In the genomic region with DNA sequence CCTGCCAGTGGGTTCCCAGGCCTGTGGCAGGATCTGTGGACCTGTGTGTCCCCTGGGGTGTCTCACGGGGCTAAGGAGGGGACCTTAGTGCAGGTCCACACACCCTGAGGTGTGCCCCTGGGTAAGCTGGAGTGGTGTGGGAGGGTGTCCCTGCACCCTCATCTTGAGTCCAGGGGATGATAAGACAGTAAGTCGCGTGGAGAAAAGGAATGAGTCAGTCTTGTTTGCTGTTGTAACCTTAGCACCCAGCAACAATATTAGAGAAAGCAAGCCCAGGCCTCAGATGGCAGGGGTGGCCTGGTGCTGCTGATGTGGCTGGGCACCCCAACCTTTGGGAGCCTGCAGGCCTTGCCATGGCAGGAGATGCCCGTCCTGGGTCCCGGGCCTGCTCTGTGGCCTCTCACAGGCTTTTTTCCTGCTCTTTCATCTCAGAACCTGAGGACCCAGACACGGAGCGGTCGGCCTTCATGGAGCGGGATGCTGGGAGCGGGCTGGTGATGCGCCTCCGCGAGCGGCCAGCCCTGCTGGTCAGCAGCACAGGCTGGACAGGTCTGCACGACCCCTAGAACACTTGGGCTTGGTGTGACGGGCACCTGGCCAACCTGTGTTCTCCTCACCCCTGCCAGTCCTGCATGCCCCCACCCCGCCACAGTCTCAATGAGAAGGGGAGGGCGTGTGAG, we compare ENCODE assay signal across 8 cellular contexts. TPM values are rescaled to one million over a fixed set of nuclear protein-coding genes. Genes with fewer than 3 reads are reported as not detected.
DNase-seq lines count a peak whose midpoint lies in the region; ATAC-seq, FAIRE-seq and TF ChIP-seq lines count a peak whose summit lies in the region.
"Not testable (repeated sequence)": the region's sequence is repeated elsewhere in the genome, so short reads cannot be mapped to it uniquely, and the experiment has no call there.

No MANE protein-coding gene starts in this region.

- TF ChIP-seq CTCF in GM23338 (conservative IDR thresholded peaks at IDR 0.05; ENCODE audit: low read depth in 2 of 2); HFFc6 (IDR thresholded peaks at IDR 0.05); K562 (IDR thresholded peaks at IDR 0.05 in 2 of 3, conservative IDR thresholded peaks at IDR 0.05 in 1 of 3; ENCODE audit: insufficient read depth in 2 of 3, low read depth in 1 of 3, low read length in 3 of 3); endodermal cell (conservative IDR thresholded peaks at IDR 0.05); spleen (IDR thresholded peaks at IDR 0.05 in 8 of 11, conservative IDR thresholded peaks at IDR 0.05 in 3 of 11): not testable (repeated sequence)

- H3K27ac ChIP-seq in GM23338 (ENCODE audit: low read depth); K562 (ENCODE audit: extremely low read depth, low read depth, low read length); endodermal cell (ENCODE audit: low read depth, low read length); spleen: not testable (repeated sequence)

- H3K27me3 ChIP-seq in GM23338 (ENCODE audit: insufficient read depth); K562 (ENCODE audit: control insufficient read depth in 2 of 2, insufficient read depth in 2 of 2, low read length in 2 of 2); endodermal cell (ENCODE audit: control insufficient read depth, insufficient read depth, low read length, poor library complexity, severe bottlenecking); spleen (replicated peaks in 1 of 7): not testable (repeated sequence)

- H4K20me1 ChIP-seq in GM23338 (replicated peaks; ENCODE audit: insufficient read depth); K562 (replicated peaks; ENCODE audit: control insufficient read depth, insufficient read depth, low read length): not testable (repeated sequence)

- not testable (repeated sequence) for H3K9me1 ChIP-seq in K562 (ENCODE audit: control insufficient read depth, insufficient read depth, low read length)

- H3K9me3 ChIP-seq in K562 (replicated peaks; ENCODE audit: control insufficient read depth, insufficient read depth, low read depth, low read length); endodermal cell (ENCODE audit: control insufficient read depth, low read length); spleen: not testable (repeated sequence)

- TF ChIP-seq EP300 in K562 (IDR thresholded peaks at IDR 0.05; ENCODE audit: low read length) = not testable (repeated sequence)

- 89% methylated on average over 14 of the region's 18 CpGs for WGBS in K562 (ENCODE audit: insufficient coverage, low coverage, missing lambda C conversion rate)
- WGBS in endodermal cell (ENCODE audit: insufficient coverage in 1 of 2, insufficient read length in 1 of 2), 2 experiments = 92 to 100% methylated on average over 5 to 16 of the region's 18 CpGs
- 94 to 96% (median 94%) methylated on average over 17 to 18 of the region's 18 CpGs for WGBS in spleen, 5 donors

- H3K36me3 Mint-ChIP-seq in GM23338 (ENCODE audit: low read depth) (peaks cover 95% of the 10 kb centered on the region), HFFc6 (ENCODE audit: low read depth) (peaks cover 12% of the 10 kb centered on the region), endodermal cell (ENCODE audit: low read depth) (peaks cover 32% of the 10 kb centered on the region)

- not testable (repeated sequence) for H3K9ac ChIP-seq in K562 (ENCODE audit: insufficient read depth in 1 of 2, low read depth in 2 of 2, low read length in 2 of 2); endodermal cell (ENCODE audit: extremely low read depth, low read length, poor library complexity, severe bottlenecking)

- H3K9me3 Mint-ChIP-seq in GM23338 = not testable (repeated sequence)
- H3K9me3 Mint-ChIP-seq in HFFc6 (peaks cover 12% of the 10 kb centered on the region), endodermal cell (peaks cover 16% of the 10 kb centered on the region)

- ATAC-seq in GM23338, K562: not testable (repeated sequence)

- not testable (repeated sequence) for H3K36me3 ChIP-seq in GM23338 (ENCODE audit: insufficient read depth); K562 (ENCODE audit: control insufficient read depth, insufficient read depth, low read length); endodermal cell (ENCODE audit: control insufficient read depth, insufficient read depth, low read length); spleen

- not testable (repeated sequence) for H3K4me1 ChIP-seq in GM23338 (ENCODE audit: insufficient read depth); endodermal cell (ENCODE audit: control insufficient read depth, insufficient read depth, low read length); spleen
- H3K4me1 ChIP-seq in K562 (replicated peaks in 1 of 2; ENCODE audit: control insufficient read depth in 2 of 2, insufficient read depth in 2 of 2, low read length in 2 of 2) = peaks cover 8 to 20% of the 10 kb centered on the region in 2 experiments; a peak in 4 of 5 replicates

- not testable (repeated sequence) for TF ChIP-seq RAD21 in K562 (CRISPR knock-in tag; conservative IDR thresholded peaks at IDR 0.05 in 1 of 2, IDR thresholded peaks at IDR 0.05 in 1 of 2)

- H3K9me2 ChIP-seq in GM23338 (ENCODE audit: insufficient read depth) = not testable (repeated sequence)

- H3K27ac Mint-ChIP-seq in GM23338 (peak overlapping the region; percentile 84; the same call in 1 of the 2 replicates), HFFc6 (peak overlapping the region; percentile 81)
- H3K27ac Mint-ChIP-seq in endodermal cell = not testable (repeated sequence)

- not testable (repeated sequence) for DNase-seq in GM23338 (ENCODE audit: low spot score); HFFc6
- DNase-seq in amniotic epithelial cell (ENCODE audit: low read depth) = peak; percentile 37
- peak in 1 of 4 experiments; percentile 23 for DNase-seq in K562 (ENCODE audit: extremely low read depth in 1 of 4, low spot score in 3 of 4)
- peak; percentile 42 for DNase-seq in endodermal cell
- DNase-seq in erythroblast (lab: John Stamatoyannopoulos, UW) = peak; percentile 22 to 38
- peak; percentile 24 for DNase-seq in iris pigment epithelial cell (ENCODE audit: low read depth)
- DNase-seq in spleen = peak; percentile 57

- POLR2A ChIA-PET in K562 (lab: Yijun Ruan, JAX) = interaction anchor here (0.7 kb wide), 1 partner anchor 354 kb away, joined by 3 read pairs; no protein-coding TSS in a partner anchor

- not testable (repeated sequence) for H3K79me2 ChIP-seq in GM23338 (replicated peaks; ENCODE audit: insufficient read depth)
- H3K79me2 ChIP-seq in K562 (ENCODE audit: control insufficient read depth, insufficient read depth, low read length) = peaks cover 14% of the 10 kb centered on the region; the same call in 2 of the 3 replicates

- intact Hi-C loops in K562 (cut with micrococcal nuclease) = loop anchor here (10.0 kb wide), 1 partner anchor 508 kb away; no protein-coding TSS in a partner anchor
- intact Hi-C loops in spleen (cut with DNase I; ENCODE audit: low total_unique reads) = not testable (repeated sequence)

- TF ChIP-seq POLR2A in K562 (conservative IDR thresholded peaks at IDR 0.05); erythroblast (IDR thresholded peaks at IDR 0.05; ENCODE audit: low read length); spleen (IDR thresholded peaks at IDR 0.05): not testable (repeated sequence)

- H3F3A ChIP-seq in GM23338 (replicated peaks; ENCODE audit: low read depth) = not testable (repeated sequence)

- not testable (repeated sequence) for FAIRE-seq in K562 (lab: Jason Lieb, UNC)

- in situ Hi-C loops in K562 (cut with MboI) = not testable (repeated sequence)

- H3K4me1 Mint-ChIP-seq in GM23338; HFFc6 (ENCODE audit: low read depth): not testable (repeated sequence)
- H3K4me1 Mint-ChIP-seq in endodermal cell = peaks cover 11% of the 10 kb centered on the region

- not testable (repeated sequence) for H3K4me2 ChIP-seq in GM23338; K562 (ENCODE audit: insufficient read depth, low read length)

- CTCF ChIA-PET in K562 (lab: Yijun Ruan, JAX; ENCODE audit: low intra/inter-chr PET ratio) = not testable (repeated sequence)

- H2AFZ ChIP-seq in GM23338; K562 (ENCODE audit: low read depth, low read length): not testable (repeated sequence)

- not testable (repeated sequence) for H3K4me3 ChIP-seq in GM23338; K562; endodermal cell (ENCODE audit: low read length); spleen

- BruUV-seq in K562 (replicated peaks; lab: Mats Ljungman, UMichigan) = not testable (repeated sequence)

- not testable (repeated sequence) for H3K4me3 Mint-ChIP-seq in GM23338, HFFc6, endodermal cell

- H3K27me3 Mint-ChIP-seq in GM23338 (ENCODE audit: insufficient read depth, low read depth, poor library complexity); HFFc6 (ENCODE audit: insufficient read depth); endodermal cell (ENCODE audit: insufficient read depth): not testable (repeated sequence)

RNA-seq across cellular contexts. Expression of a gene that starts 23.4 kb away (rescaled TPM):
- 95.3 and 101 TPM in 2 replicates for total RNA-seq in GM23338 (2014; rRNA removed; shearing (Covaris generic))
- polyA plus RNA-seq in GM23338 (2016; fragmentation: Nextera tagmentation; extraction: Ambion mirVana) (81.6 and 116 TPM in 2 replicates), K562 (2011; rRNA removed) (59.7 and 62.3 TPM in 2 replicates), K562 (2014; fragmentation: Illumina TruSeq; extraction: Trizol) (50.6 and 60.4 TPM in 2 replicates), K562 (2014; fragmentation: Nextera tagmentation; extraction: Ambion mirVana) (10 to 100 TPM; 42.1 to 55.2 TPM), K562 (2014; rRNA removed) (59.0 and 67.4 TPM in 2 replicates), spleen (10 to 100 TPM; 15.3 to 21.3 (median 16.6) TPM)
- 10 to 100 TPM; 16.9 to 22.4 (median 18.4) TPM for total RNA-seq in HFFc6 (2021; fragmentation: NEBNext Ultra II Directional; extraction: Animal tissue kit (Norgen Biotek cat#: 25700))
- 126 and 189 TPM in 2 replicates for total RNA-seq in K562 (2011; cell fraction: chromatin; rRNA removed; ENCODE audit: low replicate concordance)
- total RNA-seq in K562 (2011; cell fraction: nucleolus; rRNA removed) = 81.4 and 87.1 TPM in 2 replicates
- total RNA-seq in K562 (2011; cell fraction: nucleoplasm; rRNA removed) = 129 and 187 TPM in 2 replicates
- total RNA-seq in K562 (2014; rRNA removed) (48.9 and 53.8 TPM in 2 replicates), K562 (2014; rRNA removed; fragmentation: Illumina TruSeq; extraction: Trizol) (75.5 and 86.4 TPM in 2 replicates), K562 (2015; rRNA removed; fragmentation: Illumina TruSeq; extraction: Trizol) (54.2 and 61.5 TPM in 2 replicates), K562 (2021) (45.6 and 49.4 TPM in 2 replicates), endodermal cell (10 to 100 TPM; 47.2 to 65.1 TPM), spleen (10 to 100 TPM; 26.8 to 39.8 (median 31.6) TPM)
- 17.0 and 25.9 TPM in 2 replicates for polyA plus RNA-seq in K562 (2011; cell fraction: cytosol; rRNA removed)
- 89.7 and 133 TPM in 2 replicates for polyA plus RNA-seq in K562 (2011; cell fraction: nucleus; rRNA removed)
- 29.4 and 42.9 TPM in 2 replicates for polyA plus RNA-seq in K562 (2012)
- polyA minus RNA-seq in K562 (2011; rRNA and poly(A)+ RNA removed) = 57.6 and 62.2 TPM in 2 replicates
- polyA minus RNA-seq in K562 (2011; cell fraction: cytosol; rRNA and poly(A)+ RNA removed) = 17.8 and 30.6 TPM in 2 replicates
- 86.4 and 92.7 TPM in 2 replicates for polyA minus RNA-seq in K562 (2011; cell fraction: nucleus; rRNA and poly(A)+ RNA removed)
- 45.8 TPM for polyA plus RNA-seq in endodermal cell (2013, experiment 1 of 2)
- 41.1 TPM for polyA plus RNA-seq in endodermal cell (2013, experiment 2 of 2)
